6 cellular contexts compared by ENCODE assay signal in the genomic region with DNA sequence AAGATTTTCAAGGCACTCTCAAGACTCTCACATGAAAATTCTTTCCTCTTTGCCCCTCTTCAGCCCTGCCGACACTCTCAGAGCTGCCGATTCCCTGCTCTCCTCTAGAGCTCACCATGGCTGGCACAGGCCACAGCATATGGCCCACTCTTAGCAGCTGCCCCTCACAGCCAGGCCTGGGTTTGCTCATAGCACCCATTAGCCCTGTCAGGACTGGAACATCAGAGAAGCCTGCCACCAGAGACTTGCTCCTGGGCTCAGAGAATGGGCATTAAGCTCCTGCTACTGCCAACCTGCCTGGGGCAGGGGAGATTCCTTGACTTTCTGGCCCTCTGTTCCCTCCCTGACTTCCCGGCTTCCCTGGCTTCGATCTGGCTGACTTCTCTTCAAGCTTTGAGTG.
"Had no signal": no experiment of that assay in that cellular context is flagged by ENCODE, and none has a peak within 500 bp of the region (broad histone marks: within the 10 kb centered on the region; RNA-seq: fewer than 3 reads in every experiment).

No MANE protein-coding gene starts in this region.

- H3K4me3 Mint-ChIP-seq: GM23338 had no signal

- ATAC-seq: GM23338, K562 had no signal

- H3K4me2 ChIP-seq: GM23338 had no signal

- H3K4me3 ChIP-seq: GM23338, K562 had no signal

- H2AFZ ChIP-seq: GM23338 had no signal

- DNase-seq: H7, HCEC 1CT, IMR-90, KG1 had no signal

- H3K27ac Mint-ChIP-seq: GM23338 had no signal

- H3K9me3 Mint-ChIP-seq: GM23338 had no signal
